In genomic region chr4:99934891-99935290, GRCh38 we compare ENCODE assay signal across 27 cellular contexts. TPM values are rescaled to one million over a fixed set of nuclear protein-coding genes. Genes with fewer than 3 reads are reported as not detected.
A peak's percentile ranks its signal among the peaks of the same experiment; 100 is the strongest.
DNase-seq lines count a peak whose midpoint lies in the region; ATAC-seq, FAIRE-seq and TF ChIP-seq lines count a peak whose summit lies in the region.
"Had no signal": no experiment of that assay in that cellular context is flagged by ENCODE, and none has a peak within 500 bp of the region (broad histone marks: within the 10 kb centered on the region; RNA-seq: fewer than 3 reads in every experiment).

No MANE protein-coding gene starts in this region.

- no peak for TF ChIP-seq POLR2A in endothelial cell of umbilical vein (IDR thresholded peaks at IDR 0.05; ENCODE audit: low read depth, low read length)

- no peak overlapping the region for H3K4me3 Mint-ChIP-seq in activated naive CD8-positive, alpha-beta T cell
- no peak overlapping the region for H3K4me3 Mint-ChIP-seq in activated naive CD8-positive, alpha-beta T cell treated with anti-CD3 and anti-CD28 coated beads, Interleukin-2, amount 50 U/mL, for 24 hours
- H3K4me3 Mint-ChIP-seq: activated CD4-positive, alpha-beta T cell treated with anti-CD3 and anti-CD28 coated beads for 36 hours; activated CD8-positive, alpha-beta T cell treated with anti-CD3 and anti-CD28 coated beads, Interleukin-2, amount 10 ng/mL, durations not matched to agents 7 days and 5 days; brain; GM23338; T-helper 1 cell treated with Interleukin-12 subunit alpha and Interleukin-12 subunit beta and Interleukin-4 antibody, amounts not matched to agents 30 μg/mL and 1 μg/mL, for 36 hours had no signal

- FAIRE-seq in endothelial cell of umbilical vein (lab: Jason Lieb, UNC), result no peak
- peak; percentile 94 for FAIRE-seq in small intestine (lab: Jason Lieb, UNC)

- TF ChIP-seq CTCF in endothelial cell of umbilical vein (IDR thresholded peaks at IDR 0.05; ENCODE audit: extremely low read depth in 1 of 2, insufficient read depth in 1 of 2, low read depth in 1 of 2, low read length in 2 of 2), result no peak

- H3K9me1 ChIP-seq in endothelial cell of umbilical vein (replicated peaks; ENCODE audit: control insufficient read depth, extremely low read depth, insufficient read depth, low read length), result no peaks in the 10 kb centered on the region

- H2AFZ ChIP-seq in endothelial cell of umbilical vein (ENCODE audit: low read depth, low read length), result no peak overlapping the region
- H2AFZ ChIP-seq: GM23338, hepatocyte had no signal

- no peak overlapping the region for H3K27ac ChIP-seq in endothelial cell of umbilical vein (ENCODE audit: insufficient read depth, low read depth, low read length)
- no peak overlapping the region for H3K27ac ChIP-seq in small intestine (ENCODE audit: low read depth in 1 of 2, low read length in 1 of 2)
- H3K27ac ChIP-seq: gastrocnemius medialis, hepatocyte, sigmoid colon, SK-N-MC, suprapubic skin had no signal

- no peak overlapping the region for H3K9ac ChIP-seq in endothelial cell of umbilical vein (replicated peaks; ENCODE audit: extremely low read depth, insufficient read depth, low read length)

- peaks cover 25% of the 10 kb centered on the region for H3K36me3 Mint-ChIP-seq in activated naive CD8-positive, alpha-beta T cell
- H3K36me3 Mint-ChIP-seq in activated naive CD8-positive, alpha-beta T cell treated with anti-CD3 and anti-CD28 coated beads, Interleukin-2, amount 50 U/mL, for 24 hours (ENCODE audit: low read depth), result peaks cover 61% of the 10 kb centered on the region

- H3K36me3 ChIP-seq in endothelial cell of umbilical vein (ENCODE audit: control insufficient read depth in 2 of 2, extremely low read depth in 1 of 2, insufficient read depth in 2 of 2, low read length in 2 of 2) (no peaks in the 10 kb centered on the region), small intestine (ENCODE audit: control insufficient read depth in 2 of 2, insufficient read depth in 2 of 2, low read length in 2 of 2) (peaks cover 0 to 4% of the 10 kb centered on the region in 2 donors)
- H3K36me3 ChIP-seq: sigmoid colon had no signal

- peak overlapping the region; percentile 10 for H3K27ac Mint-ChIP-seq in activated naive CD8-positive, alpha-beta T cell
- H3K27ac Mint-ChIP-seq in activated naive CD8-positive, alpha-beta T cell treated with anti-CD3 and anti-CD28 coated beads, Interleukin-2, amount 50 U/mL, for 24 hours, result no peak overlapping the region
- H3K27ac Mint-ChIP-seq: activated CD4-positive, alpha-beta T cell treated with anti-CD3 and anti-CD28 coated beads for 36 hours; activated CD8-positive, alpha-beta T cell treated with anti-CD3 and anti-CD28 coated beads, Interleukin-2, amount 10 ng/mL, durations not matched to agents 7 days and 5 days; brain; GM23338; T-helper 1 cell treated with Interleukin-12 subunit alpha and Interleukin-12 subunit beta and Interleukin-4 antibody, amounts not matched to agents 30 μg/mL and 1 μg/mL, for 36 hours had no signal

- no peak overlapping the region for H3K4me2 ChIP-seq in endothelial cell of umbilical vein (ENCODE audit: insufficient read depth, low read length)
- H3K4me2 ChIP-seq: GM23338, hepatocyte had no signal

- H3K4me3 ChIP-seq in endothelial cell of umbilical vein (replicated peaks in 1 of 3; ENCODE audit: insufficient read depth in 1 of 3, low read depth in 1 of 3, low read length in 3 of 3) (no peak overlapping the region), small intestine (ENCODE audit: low read depth in 1 of 2, low read length in 2 of 2) (no peak overlapping the region)
- H3K4me3 ChIP-seq: gastrocnemius medialis, GM23338, hepatocyte, sigmoid colon, SK-N-MC, suprapubic skin had no signal

- CTCF ChIA-PET in endothelial cell of umbilical vein (lab: Charles Lee), result interaction anchor here (1.9 kb wide), 1 partner anchor 13 kb away, joined by 5 read pairs; no protein-coding TSS in a partner anchor

- ATAC-seq in activated naive CD8-positive, alpha-beta T cell treated with anti-CD3 and anti-CD28 coated beads, Interleukin-2, amount 50 U/mL, for 24 hours, result no peak
- ATAC-seq in HG02571 (IDR thresholded peaks at IDR 0.05; ENCODE audit: unreplicated experiment), result no peak
- ATAC-seq in GM18517 (IDR thresholded peaks at IDR 0.05; ENCODE audit: unreplicated experiment), result no peak
- ATAC-seq: activated CD4-positive, alpha-beta T cell treated with anti-CD3 and anti-CD28 coated beads for 36 hours; activated CD8-positive, alpha-beta T cell treated with anti-CD3 and anti-CD28 coated beads, Interleukin-2, amount 10 ng/mL, durations not matched to agents 7 days and 5 days; gastrocnemius medialis; GM23338 had no signal

- no peak for DNase-seq in activated naive CD8-positive, alpha-beta T cell treated with anti-CD3 and anti-CD28 coated beads, Interleukin-2, amount 50 U/mL, for 24 hours
- peak; percentile 51 for DNase-seq in RKO (ENCODE audit: low spot score)
- peak; percentile 14 for DNase-seq in endothelial cell of umbilical vein (ENCODE audit: low read depth, low spot score)
- no peak for DNase-seq in small intestine
- DNase-seq in NCI-H82 (lab: John Stamatoyannopoulos, UW), result no peak
- DNase-seq: activated CD4-positive, alpha-beta T cell treated with anti-CD3 and anti-CD28 coated beads for 36 hours; activated CD8-positive, alpha-beta T cell treated with anti-CD3 and anti-CD28 coated beads, Interleukin-2, amount 10 ng/mL, durations not matched to agents 7 days and 5 days; activated effector memory CD4-positive, alpha-beta T cell treated with anti-CD3 and anti-CD28 coated beads, Interleukin-2, amount 50 U/mL, for 16 hours; activated T-cell treated with anti-CD3 and anti-CD28 coated beads for 4 hours; C1 segment of cervical spinal cord; COR-L47; DMS79 treated with DMSO at 0.1 percent for 48 hours; erythroblast; gastrocnemius medialis; NCI-H1092 treated with DMSO at 0.1 percent for 48 hours; NCI-H187; NCI-H345; sigmoid colon had no signal

- no peaks in the 10 kb centered on the region for H3K4me1 ChIP-seq in endothelial cell of umbilical vein (ENCODE audit: control insufficient read depth, extremely low read depth, insufficient read depth, low read length)
- H3K4me1 ChIP-seq in small intestine (ENCODE audit: control insufficient read depth in 2 of 2, insufficient read depth in 1 of 2, low read depth in 1 of 2, low read length in 1 of 2), result no peaks in the 10 kb centered on the region
- H3K4me1 ChIP-seq: gastrocnemius medialis, sigmoid colon, suprapubic skin had no signal

- intact Hi-C loops in endothelial cell of umbilical vein (cut with micrococcal nuclease), result no loop called here

- H3K9me3 ChIP-seq in endothelial cell of umbilical vein (replicated peaks; ENCODE audit: control insufficient read depth, insufficient read depth, low read length) (no peaks in the 10 kb centered on the region), small intestine (ENCODE audit: control insufficient read depth, low read depth) (no peaks in the 10 kb centered on the region)

- peaks cover 41% of the 10 kb centered on the region for H3K4me1 Mint-ChIP-seq in activated naive CD8-positive, alpha-beta T cell (ENCODE audit: low read depth)
- H3K4me1 Mint-ChIP-seq in activated naive CD8-positive, alpha-beta T cell treated with anti-CD3 and anti-CD28 coated beads, Interleukin-2, amount 50 U/mL, for 24 hours, result peaks cover 38% of the 10 kb centered on the region
- H3K4me1 Mint-ChIP-seq: brain, GM23338 had no signal

- no TSS peak for BruUV-seq in endothelial cell of umbilical vein (replicated peaks; lab: Mats Ljungman, UMichigan)

- peaks cover 5% of the 10 kb centered on the region for H3K9me3 Mint-ChIP-seq in activated naive CD8-positive, alpha-beta T cell (ENCODE audit: low read depth)
- peaks cover 11% of the 10 kb centered on the region for H3K9me3 Mint-ChIP-seq in activated naive CD8-positive, alpha-beta T cell treated with anti-CD3 and anti-CD28 coated beads, Interleukin-2, amount 50 U/mL, for 24 hours

- H3K27me3 ChIP-seq in endothelial cell of umbilical vein (ENCODE audit: control insufficient read depth in 2 of 2, insufficient read depth in 2 of 2, low read length in 2 of 2) (no peaks in the 10 kb centered on the region), small intestine (ENCODE audit: control insufficient read depth in 2 of 2, insufficient read depth in 2 of 2, low read length in 2 of 2) (no peaks in the 10 kb centered on the region)
- H3K27me3 ChIP-seq: gastrocnemius medialis, hepatocyte, sigmoid colon, suprapubic skin had no signal

- peaks cover 6% of the 10 kb centered on the region for H4K20me1 ChIP-seq in endothelial cell of umbilical vein (replicated peaks; ENCODE audit: control insufficient read depth, extremely low read depth, insufficient read depth, low read length)

- H3K27me3 Mint-ChIP-seq in activated naive CD8-positive, alpha-beta T cell, result no peaks in the 10 kb centered on the region
- no peaks in the 10 kb centered on the region for H3K27me3 Mint-ChIP-seq in activated naive CD8-positive, alpha-beta T cell treated with anti-CD3 and anti-CD28 coated beads, Interleukin-2, amount 50 U/mL, for 24 hours
- H3K27me3 Mint-ChIP-seq: activated CD4-positive, alpha-beta T cell treated with anti-CD3 and anti-CD28 coated beads for 36 hours; brain had no signal

- POLR2A ChIA-PET in endothelial cell of umbilical vein (lab: Charles Lee), result interaction anchor here (0.5 kb wide), 1 partner anchor 12 kb away, joined by 3 read pairs; no protein-coding TSS in a partner anchor

- peaks cover 80% of the 10 kb centered on the region for H3K79me2 ChIP-seq in endothelial cell of umbilical vein (ENCODE audit: control insufficient read depth, insufficient read depth, low read length)

- dilution Hi-C loops in endothelial cell of umbilical vein (cut with MboI; ENCODE audit: extremely low pct_ligation_motif_present, low sequenced_read_pairs), result no loop called here

RNA-seq across cellular contexts. Expression of gene DNAJB14, which starts 11.5 kb away (rescaled TPM):
- total RNA-seq in endothelial cell of umbilical vein, result 42.6 and 56.7 TPM in 2 replicates
- 7.6 and 9.2 TPM in 2 replicates for polyA plus RNA-seq in endothelial cell of umbilical vein
- 21.1 and 21.9 TPM in 2 replicates for polyA plus RNA-seq in endothelial cell of umbilical vein (2011; cell fraction: cytosol; rRNA removed)
- polyA plus RNA-seq in endothelial cell of umbilical vein (2011; cell fraction: nucleus; rRNA removed), result 27.4 and 48.6 TPM in 2 replicates
- polyA plus RNA-seq in endothelial cell of umbilical vein (2012), result 41.4 and 54.2 TPM in 2 replicates
- 10.2 and 11.3 TPM in 2 replicates for polyA minus RNA-seq in endothelial cell of umbilical vein
- 5.2 TPM for polyA minus RNA-seq in endothelial cell of umbilical vein (2011; cell fraction: cytosol; rRNA and poly(A)+ RNA removed)
- polyA minus RNA-seq in endothelial cell of umbilical vein (2011; cell fraction: nucleus; rRNA and poly(A)+ RNA removed), result 38.9 and 48.5 TPM in 2 replicates
- 10 to 100 TPM in 1 of 3 donors, 1 to 10 TPM in 2; 8.6 to 11.2 (median 8.7) TPM for polyA plus RNA-seq in small intestine

RNA-seq across cellular contexts. Expression of gene H2AZ1, which starts 15.2 kb away (rescaled TPM):
- 682 and 704 TPM in 2 replicates for total RNA-seq in endothelial cell of umbilical vein
- polyA plus RNA-seq in endothelial cell of umbilical vein (415 and 715 TPM in 2 replicates), small intestine (100 to 1,000 TPM; 167 to 627 (median 189) TPM)
- polyA plus RNA-seq in endothelial cell of umbilical vein (2011; cell fraction: cytosol; rRNA removed), result 690 and 735 TPM in 2 replicates
- 301 and 439 TPM in 2 replicates for polyA plus RNA-seq in endothelial cell of umbilical vein (2011; cell fraction: nucleus; rRNA removed)
- 371 and 961 TPM in 2 replicates for polyA plus RNA-seq in endothelial cell of umbilical vein (2012)
- polyA minus RNA-seq in endothelial cell of umbilical vein, result 228 and 255 TPM in 2 replicates
- polyA minus RNA-seq in endothelial cell of umbilical vein (2011; cell fraction: cytosol; rRNA and poly(A)+ RNA removed), result 202 TPM
- 73.2 and 85.6 TPM in 2 replicates for polyA minus RNA-seq in endothelial cell of umbilical vein (2011; cell fraction: nucleus; rRNA and poly(A)+ RNA removed)

RNA-seq across cellular contexts. Expression of gene LAMTOR3, which starts 40.7 kb away (rescaled TPM):
- total RNA-seq in endothelial cell of umbilical vein, result 25.3 and 29.1 TPM in 2 replicates
- 25.3 and 31.0 TPM in 2 replicates for polyA plus RNA-seq in endothelial cell of umbilical vein
- 28.7 and 28.9 TPM in 2 replicates for polyA plus RNA-seq in endothelial cell of umbilical vein (2011; cell fraction: cytosol; rRNA removed)
- 12.8 and 17.5 TPM in 2 replicates for polyA plus RNA-seq in endothelial cell of umbilical vein (2011; cell fraction: nucleus; rRNA removed)
- polyA plus RNA-seq in endothelial cell of umbilical vein (2012), result 24.0 and 30.5 TPM in 2 replicates
- polyA minus RNA-seq in endothelial cell of umbilical vein, result 17.2 and 17.5 TPM in 2 replicates
- 5.9 TPM for polyA minus RNA-seq in endothelial cell of umbilical vein (2011; cell fraction: cytosol; rRNA and poly(A)+ RNA removed)
- 10.6 and 13.9 TPM in 2 replicates for polyA minus RNA-seq in endothelial cell of umbilical vein (2011; cell fraction: nucleus; rRNA and poly(A)+ RNA removed)
- polyA plus RNA-seq in small intestine, result 10 to 100 TPM; 48.9 to 96.6 (median 66.7) TPM

Comparison
In these comparisons a context has a peak if more than half of its experiments do, and no peak if none do; other contexts are left out.
1. DNase-seq: peak in RKO (single experiment) and endothelial cell of umbilical vein (single experiment); none in activated naive CD8-positive, alpha-beta T cell treated with anti-CD3 and anti-CD28 coated beads, Interleukin-2, amount 50 U/mL, for 24 hours (single experiment), small intestine (single experiment) and NCI-H82 (single experiment).